1 cellular context compared by ENCODE assay signal in the genomic region with DNA sequence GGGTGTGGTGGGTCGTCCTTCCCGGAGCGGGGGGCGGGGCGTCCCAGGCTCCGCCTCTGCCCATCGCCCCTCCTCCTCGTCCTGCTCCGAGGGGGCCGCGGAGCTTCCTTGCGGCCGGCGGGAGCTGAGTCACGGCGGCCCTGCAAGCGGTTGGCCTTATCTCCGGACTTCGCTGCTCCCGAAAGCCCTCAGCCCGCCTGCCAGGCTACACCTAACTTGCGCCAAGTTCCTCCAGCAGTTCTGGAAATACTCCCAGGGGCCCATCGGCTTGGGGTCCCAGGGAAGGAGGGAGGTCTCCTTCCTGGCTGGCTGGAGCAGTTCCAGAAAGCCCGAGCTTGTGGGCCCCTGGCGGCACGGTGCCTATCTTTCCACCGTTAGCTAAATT.
TF ChIP-seq lines count a peak whose summit lies in the region.

No MANE protein-coding gene starts in this region.

TF ChIP-seq in WTC11, 78 proteins besides CTCF, POLR2A, EP300 and RAD21 (continued from another document):
- TF ChIP-seq FOXP4 (CRISPR knock-in tag; IDR thresholded peaks at IDR 0.05) (peak; percentile 58; the same call in 1 of the 2 replicates), CBFB (CRISPR knock-in tag; IDR thresholded peaks at IDR 0.05; ENCODE audit: low read depth) (no peak), ELF4 (CRISPR knock-in tag; IDR thresholded peaks at IDR 0.05; ENCODE audit: low read depth) (no peak), ZNF219 (CRISPR knock-in tag; IDR thresholded peaks at IDR 0.05; ENCODE audit: borderline replicate concordance) (no peak), RELA (CRISPR knock-in tag; IDR thresholded peaks at IDR 0.05; ENCODE audit: borderline replicate concordance) (no peak; the same call in 1 of the 2 replicates), RORB (CRISPR knock-in tag; IDR thresholded peaks at IDR 0.05) (no peak), TEAD1 (CRISPR knock-in tag; IDR thresholded peaks at IDR 0.05) (0 out of 2 replicates have a peak, but pooled peaks have one; percentile 5), IRF2 (CRISPR knock-in tag; IDR thresholded peaks at IDR 0.05; ENCODE audit: borderline replicate concordance, low read depth) (no peak), NFE2L1 (CRISPR knock-in tag; IDR thresholded peaks at IDR 0.05) (peak; percentile 95), FOXP1 (CRISPR knock-in tag; IDR thresholded peaks at IDR 0.05; ENCODE audit: borderline replicate concordance) (0 out of 2 replicates have a peak, but pooled peaks have one; percentile 45)
- TF ChIP-seq, protein P1, sequence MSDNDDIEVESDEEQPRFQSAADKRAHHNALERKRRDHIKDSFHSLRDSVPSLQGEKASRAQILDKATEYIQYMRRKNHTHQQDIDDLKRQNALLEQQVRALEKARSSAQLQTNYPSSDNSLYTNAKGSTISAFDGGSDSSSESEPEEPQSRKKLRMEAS (CRISPR knock-in tag; IDR thresholded peaks at IDR 0.05) = no peak
- TF ChIP-seq, protein P2, sequence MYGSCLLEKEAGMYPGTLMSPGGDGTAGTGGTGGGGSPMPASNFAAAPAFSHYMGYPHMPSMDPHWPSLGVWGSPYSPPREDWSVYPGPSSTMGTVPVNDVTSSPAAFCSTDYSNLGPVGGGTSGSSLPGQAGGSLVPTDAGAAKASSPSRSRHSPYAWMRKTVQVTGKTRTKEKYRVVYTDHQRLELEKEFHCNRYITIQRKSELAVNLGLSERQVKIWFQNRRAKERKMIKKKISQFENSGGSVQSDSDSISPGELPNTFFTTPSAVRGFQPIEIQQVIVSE (CRISPR knock-in tag; IDR thresholded peaks at IDR 0.05; ENCODE audit: borderline replicate concordance) = no peak
- TF ChIP-seq, protein P3, sequence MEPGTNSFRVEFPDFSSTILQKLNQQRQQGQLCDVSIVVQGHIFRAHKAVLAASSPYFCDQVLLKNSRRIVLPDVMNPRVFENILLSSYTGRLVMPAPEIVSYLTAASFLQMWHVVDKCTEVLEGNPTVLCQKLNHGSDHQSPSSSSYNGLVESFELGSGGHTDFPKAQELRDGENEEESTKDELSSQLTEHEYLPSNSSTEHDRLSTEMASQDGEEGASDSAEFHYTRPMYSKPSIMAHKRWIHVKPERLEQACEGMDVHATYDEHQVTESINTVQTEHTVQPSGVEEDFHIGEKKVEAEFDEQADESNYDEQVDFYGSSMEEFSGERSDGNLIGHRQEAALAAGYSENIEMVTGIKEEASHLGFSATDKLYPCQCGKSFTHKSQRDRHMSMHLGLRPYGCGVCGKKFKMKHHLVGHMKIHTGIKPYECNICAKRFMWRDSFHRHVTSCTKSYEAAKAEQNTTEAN (CRISPR knock-in tag; IDR thresholded peaks at IDR 0.05) = 0 out of 2 replicates have a peak, but pooled peaks have one; percentile 42
- TF ChIP-seq, protein P4, sequence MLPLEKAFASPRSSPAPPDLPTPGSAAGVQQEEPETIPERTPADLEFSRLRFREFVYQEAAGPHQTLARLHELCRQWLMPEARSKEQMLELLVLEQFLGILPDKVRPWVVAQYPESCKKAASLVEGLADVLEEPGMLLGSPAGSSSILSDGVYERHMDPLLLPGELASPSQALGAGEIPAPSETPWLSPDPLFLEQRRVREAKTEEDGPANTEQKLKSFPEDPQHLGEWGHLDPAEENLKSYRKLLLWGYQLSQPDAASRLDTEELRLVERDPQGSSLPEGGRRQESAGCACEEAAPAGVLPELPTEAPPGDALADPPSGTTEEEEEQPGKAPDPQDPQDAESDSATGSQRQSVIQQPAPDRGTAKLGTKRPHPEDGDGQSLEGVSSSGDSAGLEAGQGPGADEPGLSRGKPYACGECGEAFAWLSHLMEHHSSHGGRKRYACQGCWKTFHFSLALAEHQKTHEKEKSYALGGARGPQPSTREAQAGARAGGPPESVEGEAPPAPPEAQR (CRISPR knock-in tag; IDR thresholded peaks at IDR 0.05) = no peak
- TF ChIP-seq, protein P5, sequence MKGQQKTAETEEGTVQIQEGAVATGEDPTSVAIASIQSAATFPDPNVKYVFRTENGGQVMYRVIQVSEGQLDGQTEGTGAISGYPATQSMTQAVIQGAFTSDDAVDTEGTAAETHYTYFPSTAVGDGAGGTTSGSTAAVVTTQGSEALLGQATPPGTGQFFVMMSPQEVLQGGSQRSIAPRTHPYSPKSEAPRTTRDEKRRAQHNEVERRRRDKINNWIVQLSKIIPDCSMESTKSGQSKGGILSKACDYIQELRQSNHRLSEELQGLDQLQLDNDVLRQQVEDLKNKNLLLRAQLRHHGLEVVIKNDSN (CRISPR knock-in tag; IDR thresholded peaks at IDR 0.05) = no peak
TF ChIP-seq in WTC11: peak in this region for 8.
